In genomic region chr3:130897316-130897715, GRCh38 we compare ENCODE assay signal across 1 cellular context.
TF ChIP-seq lines count a peak whose summit lies in the region.

No MANE protein-coding gene starts in this region.

TF ChIP-seq in GM23338, 12 proteins besides CTCF, POLR2A, EP300 and RAD21:
- TF ChIP-seq CREB1 (CRISPR knock-in tag; IDR thresholded peaks at IDR 0.05; ENCODE audit: low read depth) (no peak), EZH2 (IDR thresholded peaks at IDR 0.05; ENCODE audit: low read depth, unreplicated experiment) (no peak), JUNB (IDR thresholded peaks at IDR 0.05; ENCODE audit: unreplicated experiment) (no peak), EZH2phosphoT487 (IDR thresholded peaks at IDR 0.05; ENCODE audit: unreplicated experiment) (no peak), REST (IDR thresholded peaks at IDR 0.05; ENCODE audit: unreplicated experiment) (no peak), STAT1 (IDR thresholded peaks at IDR 0.05; ENCODE audit: unreplicated experiment) (no peak), ETS1 (IDR thresholded peaks at IDR 0.05) (no peak), ZNF114 (CRISPR knock-in tag; IDR thresholded peaks at IDR 0.05) (no peak), POLR2AphosphoS5 (IDR thresholded peaks at IDR 0.05; ENCODE audit: low read depth) (no peak), ZNF462 (CRISPR knock-in tag; IDR thresholded peaks at IDR 0.05) (no peak), ZNF331 (CRISPR knock-in tag; IDR thresholded peaks at IDR 0.05; ENCODE audit: low read depth) (no peak), NANOG (IDR thresholded peaks at IDR 0.05; ENCODE audit: borderline replicate concordance) (no peak)
